1 cellular context compared by ENCODE assay signal in the genomic region with DNA sequence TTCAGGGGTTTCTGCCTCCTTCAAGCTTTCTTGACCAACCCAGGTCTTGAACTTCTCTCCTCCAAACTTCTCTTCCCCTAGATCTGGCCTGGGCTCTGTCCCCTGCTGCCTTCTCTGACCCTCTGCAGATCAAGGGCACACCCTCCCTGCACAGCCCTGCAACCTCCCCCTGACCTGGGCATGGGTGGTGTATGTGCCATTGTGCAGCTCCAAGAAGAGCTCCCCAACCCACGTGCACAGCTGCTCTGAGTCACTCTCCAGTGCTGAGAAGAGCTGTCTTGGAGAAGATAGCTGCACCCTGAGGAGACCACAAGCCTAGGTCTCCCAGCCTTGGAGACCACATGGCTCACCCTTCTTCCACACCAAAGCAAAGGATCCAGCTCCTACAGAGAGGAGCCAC.
TF ChIP-seq lines count a peak whose summit lies in the region.

No MANE protein-coding gene starts in this region.

TF ChIP-seq in HEK293T, 16 proteins besides CTCF, POLR2A, EP300 and RAD21:
- no peak for TF ChIP-seq BHLHE40 (IDR thresholded peaks at IDR 0.05; ENCODE audit: borderline replicate concordance)
- TF ChIP-seq FOXA1 (IDR thresholded peaks at IDR 0.05), result no peak
- TF ChIP-seq SUZ12 (IDR thresholded peaks at IDR 0.05), result no peak
- no peak for TF ChIP-seq LEF1 (IDR thresholded peaks at IDR 0.05; ENCODE audit: borderline replicate concordance)
- no peak for TF ChIP-seq FOXK2 (IDR thresholded peaks at IDR 0.05)
- no peak for TF ChIP-seq CTBP1 (IDR thresholded peaks at IDR 0.05; ENCODE audit: borderline replicate concordance)
- no peak for TF ChIP-seq ELF4 (IDR thresholded peaks at IDR 0.05)
- no peak for TF ChIP-seq FOXM1 (IDR thresholded peaks at IDR 0.05; ENCODE audit: borderline replicate concordance)
- TF ChIP-seq, protein P1, sequence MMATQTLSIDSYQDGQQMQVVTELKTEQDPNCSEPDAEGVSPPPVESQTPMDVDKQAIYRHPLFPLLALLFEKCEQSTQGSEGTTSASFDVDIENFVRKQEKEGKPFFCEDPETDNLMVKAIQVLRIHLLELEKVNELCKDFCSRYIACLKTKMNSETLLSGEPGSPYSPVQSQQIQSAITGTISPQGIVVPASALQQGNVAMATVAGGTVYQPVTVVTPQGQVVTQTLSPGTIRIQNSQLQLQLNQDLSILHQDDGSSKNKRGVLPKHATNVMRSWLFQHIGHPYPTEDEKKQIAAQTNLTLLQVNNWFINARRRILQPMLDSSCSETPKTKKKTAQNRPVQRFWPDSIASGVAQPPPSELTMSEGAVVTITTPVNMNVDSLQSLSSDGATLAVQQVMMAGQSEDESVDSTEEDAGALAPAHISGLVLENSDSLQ (IDR thresholded peaks at IDR 0.05), result no peak
- no peak for TF ChIP-seq ARNT (IDR thresholded peaks at IDR 0.05)
- no peak for TF ChIP-seq SP1 (IDR thresholded peaks at IDR 0.05)
- no peak for TF ChIP-seq ZNF384 (IDR thresholded peaks at IDR 0.05)
- TF ChIP-seq NFRKB (IDR thresholded peaks at IDR 0.05), result no peak
